In the genomic region with DNA sequence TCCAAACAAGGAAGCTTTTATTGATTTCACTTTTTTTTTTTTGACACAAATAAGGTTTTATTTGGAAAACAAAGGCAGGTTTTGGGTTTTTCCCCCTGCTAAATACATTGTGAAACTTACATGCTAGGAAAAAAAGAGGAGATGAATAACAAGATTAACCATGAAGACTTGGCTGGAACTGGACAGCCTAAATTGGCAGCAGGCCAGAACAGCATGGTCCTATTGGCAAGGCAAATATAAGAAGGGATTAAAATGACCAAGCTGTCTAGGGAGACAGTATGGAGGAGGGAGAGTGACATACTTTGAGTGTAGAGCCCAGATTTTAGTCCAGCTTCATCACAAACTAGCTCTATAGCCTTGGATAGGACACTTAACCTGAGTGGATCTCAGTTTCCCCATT, we compare ENCODE assay signal across 26 cellular contexts.
DNase-seq lines count a peak whose midpoint lies in the region; ATAC-seq and TF ChIP-seq lines count a peak whose summit lies in the region.
"Had no signal": no experiment of that assay in that cellular context is flagged by ENCODE, and none has a peak within 500 bp of the region (broad histone marks: within the 10 kb centered on the region; RNA-seq: fewer than 3 reads in every experiment).

No MANE protein-coding gene starts in this region.

- no peak overlapping the region for H2AFZ ChIP-seq in fibroblast of lung (ENCODE audit: low read length)

- H3K36me3 ChIP-seq in BE2C (no peaks in the 10 kb centered on the region), HAP-1 (replicated peaks) (no peaks in the 10 kb centered on the region), adipocyte (ENCODE audit: control insufficient read depth, insufficient read depth, low read length, severe bottlenecking) (no peaks in the 10 kb centered on the region), fibroblast of lung (ENCODE audit: control insufficient read depth, insufficient read depth, low read length) (no peaks in the 10 kb centered on the region), prostate gland (no peaks in the 10 kb centered on the region), H7 (replicated peaks; ENCODE audit: control insufficient read depth, insufficient read depth, low read length) (no peaks in the 10 kb centered on the region)
- H3K36me3 ChIP-seq: cardiac muscle cell, thoracic aorta had no signal

- TF ChIP-seq POLR2A in prostate gland (IDR thresholded peaks at IDR 0.05), result no peak

- H4K20me1 ChIP-seq in fibroblast of lung (ENCODE audit: control insufficient read depth, extremely low read depth, insufficient read depth, low read length), result no peaks in the 10 kb centered on the region

- in situ Hi-C loops in HAP-1 (cut with MboI; ENCODE audit: low sequenced_read_pairs), result no loop called here

- H3K79me2 ChIP-seq in fibroblast of lung (ENCODE audit: control insufficient read depth, insufficient read depth, low read length), result no peaks in the 10 kb centered on the region

- peak; percentile 28 for DNase-seq in BE2C
- DNase-seq in HAP-1 (ENCODE audit: low spot score in 2 of 2), result peak; percentile 25 to 65
- peak; percentile 21 for DNase-seq in adipocyte (ENCODE audit: low read depth)
- DNase-seq in fibroblast of lung (ENCODE audit: low read depth in 2 of 2), result peak; percentile 23 to 31
- DNase-seq in C1 segment of cervical spinal cord (lab: John Stamatoyannopoulos, UW), result no peak
- DNase-seq in prostate gland (ENCODE audit: low spot score), result no peak
- no peak for DNase-seq in H7
- DNase-seq: activated CD4-positive, alpha-beta memory T cell treated with anti-CD3 and anti-CD28 coated beads for 36 hours; activated CD4-positive, CD25-positive, alpha-beta regulatory T cell; activated effector memory CD4-positive, alpha-beta T cell treated with Interleukin-2 at 50 U/mL for 16 hours; activated naive CD8-positive, alpha-beta T cell treated with anti-CD3 and anti-CD28 coated beads, Interleukin-2, amount 50 U/mL, for 24 hours; DMS153; dorsolateral prefrontal cortex; glutamatergic neuron; kidney glomerular epithelial cell; NCI-H1105 treated with DMSO at 0.1 percent for 48 hours; NCI-H510A; stimulated activated CD4-positive, alpha-beta T cell treated with anti-CD3 and anti-CD28 coated beads, Interleukin-2, amount 100 ng/mL, for 48 hours; stimulated activated naive CD4-positive, alpha-beta T cell; T1000 had no signal

- H3K9me3 ChIP-seq in BE2C (no peaks in the 10 kb centered on the region; the same call in 1 of the 2 replicates), HAP-1 (no peaks in the 10 kb centered on the region), adipocyte (ENCODE audit: control insufficient read depth, low read length) (no peaks in the 10 kb centered on the region), fibroblast of lung (ENCODE audit: control insufficient read depth, insufficient read depth, low read depth, low read length) (no peaks in the 10 kb centered on the region), prostate gland (no peaks in the 10 kb centered on the region)
- H3K9me3 ChIP-seq: thoracic aorta had no signal

- H3K9ac ChIP-seq in adipocyte (ENCODE audit: low read length) (no peak overlapping the region), fibroblast of lung (ENCODE audit: insufficient read depth, low read length) (no peak overlapping the region)

- no peak for ATAC-seq in HG02759 (IDR thresholded peaks at IDR 0.05; ENCODE audit: unreplicated experiment)
- ATAC-seq: activated naive CD8-positive, alpha-beta T cell treated with anti-CD3 and anti-CD28 coated beads, Interleukin-2, amount 50 U/mL, for 24 hours; GM12878 had no signal

- H3K4me1 ChIP-seq in BE2C (no peaks in the 10 kb centered on the region), HAP-1 (no peaks in the 10 kb centered on the region; the same call in 1 of the 2 replicates), adipocyte (ENCODE audit: control insufficient read depth, insufficient read depth, low read length) (no peaks in the 10 kb centered on the region), fibroblast of lung (ENCODE audit: control insufficient read depth, extremely low read depth, insufficient read depth, low read length) (no peaks in the 10 kb centered on the region), prostate gland (replicated peaks) (no peaks in the 10 kb centered on the region)

- intact Hi-C loops in prostate gland (cut with DNase I), result no loop called here

- H3K27ac ChIP-seq in fibroblast of lung (ENCODE audit: insufficient read depth, low read length) (no peak overlapping the region), prostate gland (no peak overlapping the region)
- H3K27ac ChIP-seq: cardiac muscle cell, dorsolateral prefrontal cortex, epithelial cell of prostate, thoracic aorta had no signal

- TF ChIP-seq CTCF in BE2C (IDR thresholded peaks at IDR 0.05; ENCODE audit: low read depth, low read length) (no peak), fibroblast of lung (conservative IDR thresholded peaks at IDR 0.05 in 1 of 2, IDR thresholded peaks at IDR 0.05 in 1 of 2; ENCODE audit: low read depth in 1 of 2, low read length in 2 of 2) (no peak), prostate gland (IDR thresholded peaks at IDR 0.05) (no peak)

- H3K4me3 ChIP-seq in BE2C (ENCODE audit: low read depth, low read length) (no peak overlapping the region), HAP-1 (no peak overlapping the region), adipocyte (ENCODE audit: low read length) (no peak overlapping the region), fibroblast of lung (replicated peaks in 1 of 4; ENCODE audit: control extremely low read depth in 1 of 4, insufficient read depth in 1 of 4, low read depth in 3 of 4, low read length in 4 of 4) (no peak overlapping the region), prostate gland (no peak overlapping the region), H7 (ENCODE audit: insufficient read depth, low read depth, low read length) (no peak overlapping the region)
- H3K4me3 ChIP-seq: cardiac muscle cell, dorsolateral prefrontal cortex, GM12878, lung, thoracic aorta had no signal

- no peaks in the 10 kb centered on the region for H3K27me3 ChIP-seq in BE2C
- H3K27me3 ChIP-seq in HAP-1 (ENCODE audit: low read depth), result no peaks in the 10 kb centered on the region
- H3K27me3 ChIP-seq in adipocyte (replicated peaks; ENCODE audit: control insufficient read depth, insufficient read depth, low read length), result no peaks in the 10 kb centered on the region
- H3K27me3 ChIP-seq in fibroblast of lung (ENCODE audit: control insufficient read depth, insufficient read depth, low read length), result no peaks in the 10 kb centered on the region
- H3K27me3 ChIP-seq in prostate gland (replicated peaks; ENCODE audit: insufficient read depth), result no peaks in the 10 kb centered on the region
- H3K27me3 ChIP-seq in H7 (ENCODE audit: control insufficient read depth, insufficient read depth, low read length), result no peaks in the 10 kb centered on the region
- H3K27me3 ChIP-seq: cardiac muscle cell, dorsolateral prefrontal cortex had no signal

- H3K4me2 ChIP-seq in fibroblast of lung (ENCODE audit: extremely low read depth, insufficient read depth, low read length), result no peak overlapping the region

Comparison
In these comparisons a context has a peak if more than half of its experiments do, and no peak if none do; other contexts are left out.
1. DNase-seq: peak in BE2C (single experiment), HAP-1 (2 of 2), adipocyte (single experiment) and fibroblast of lung (2 of 2); none in C1 segment of cervical spinal cord (0 of 14), prostate gland (single experiment) and H7 (single experiment).